ENCODE assay signal across 15 cellular contexts in genomic region chr14:39219075-39219499, GRCh38. TPM values are rescaled to one million over a fixed set of nuclear protein-coding genes. Genes with fewer than 3 reads are reported as not detected.
DNase-seq lines count a peak whose midpoint lies in the region; ATAC-seq and TF ChIP-seq lines count a peak whose summit lies in the region.
"Had no signal": no experiment of that assay in that cellular context is flagged by ENCODE, and none has a peak within 500 bp of the region (broad histone marks: within the 10 kb centered on the region; RNA-seq: fewer than 3 reads in every experiment).

No MANE protein-coding gene starts in this region.

- no peaks in the 10 kb centered on the region for H3K27me3 Mint-ChIP-seq in stimulated activated naive CD8-positive, alpha-beta T cell treated with anti-CD3 and anti-CD28 coated beads, Interleukin-15, amount 100 ng/mL, for 72 hours
- no peaks in the 10 kb centered on the region for H3K27me3 Mint-ChIP-seq in type B pancreatic cell
- H3K27me3 Mint-ChIP-seq: stimulated activated naive CD8-positive, alpha-beta T cell treated with anti-CD3 and anti-CD28 coated beads, Interleukin-15, Interleukin-2, amounts not matched to agents 100 ng/mL and 50 ng/mL, for 24 hours had no signal

- no peaks in the 10 kb centered on the region for H3K36me3 Mint-ChIP-seq in type B pancreatic cell

- H3K9me3 Mint-ChIP-seq in stimulated activated naive CD8-positive, alpha-beta T cell treated with anti-CD3 and anti-CD28 coated beads, Interleukin-15, amount 100 ng/mL, for 72 hours = no peaks in the 10 kb centered on the region
- peaks cover 5% of the 10 kb centered on the region for H3K9me3 Mint-ChIP-seq in type B pancreatic cell

- H3K4me3 ChIP-seq in choroid plexus epithelial cell (ENCODE audit: low read depth, low read length) = no peak overlapping the region
- H3K4me3 ChIP-seq: psoas muscle had no signal

- DNase-seq in M059J (ENCODE audit: low read depth) (peak; percentile 94), choroid plexus epithelial cell (ENCODE audit: low read depth) (peak; percentile 85), myocyte (ENCODE audit: low read depth) (peak; percentile 5), type B pancreatic cell (ENCODE audit: extremely low spot score, unreplicated experiment) (no peak)
- DNase-seq in stimulated activated naive CD8-positive, alpha-beta T cell treated with anti-CD3 and anti-CD28 coated beads, Interleukin-15, amount 100 ng/mL, for 72 hours = no peak
- DNase-seq in activated CD8-positive, alpha-beta memory T cell treated with anti-CD3 and anti-CD28 coated beads, Interleukin-2, amount 50 U/mL, for 4 hours = no peak
- DNase-seq: activated T-cell treated with anti-CD3 and anti-CD28 coated beads, Interleukin-2, amount 50 U/mL, for 72 hours; aorta; NCI-H446; psoas muscle; SHP77 treated with DMSO at 0.1 percent for 48 hours; stimulated activated CD4-positive, alpha-beta T cell treated with anti-CD3 and anti-CD28 coated beads, Interleukin-4, amount 100 ng/mL, for 24 hours had no signal

- H3K27ac Mint-ChIP-seq in stimulated activated naive CD8-positive, alpha-beta T cell treated with anti-CD3 and anti-CD28 coated beads, Interleukin-15, amount 100 ng/mL, for 72 hours = no peak overlapping the region
- no peak overlapping the region for H3K27ac Mint-ChIP-seq in type B pancreatic cell
- H3K27ac Mint-ChIP-seq: activated T-cell treated with anti-CD3 and anti-CD28 coated beads, Interleukin-2, amount 50 U/mL, for 72 hours; stimulated activated naive CD8-positive, alpha-beta T cell treated with anti-CD3 and anti-CD28 coated beads, Interleukin-15, Interleukin-2, amounts not matched to agents 100 ng/mL and 50 ng/mL, for 24 hours had no signal

- ATAC-seq in GM18502 (IDR thresholded peaks at IDR 0.05; ENCODE audit: poor library complexity, unreplicated experiment) (peak; percentile 79), GM21576 (IDR thresholded peaks at IDR 0.05; ENCODE audit: unreplicated experiment) (no peak)
- no peak for ATAC-seq in stimulated activated naive CD8-positive, alpha-beta T cell treated with anti-CD3 and anti-CD28 coated beads, Interleukin-15, amount 100 ng/mL, for 72 hours
- ATAC-seq: psoas muscle had no signal

- TF ChIP-seq CTCF in choroid plexus epithelial cell (conservative IDR thresholded peaks at IDR 0.05; ENCODE audit: low read depth, low read length) (no peak), type B pancreatic cell (conservative IDR thresholded peaks at IDR 0.05) (no peak)

- H3K4me3 Mint-ChIP-seq in stimulated activated naive CD8-positive, alpha-beta T cell treated with anti-CD3 and anti-CD28 coated beads, Interleukin-15, amount 100 ng/mL, for 72 hours = no peak overlapping the region
- H3K4me3 Mint-ChIP-seq in type B pancreatic cell = no peak overlapping the region
- H3K4me3 Mint-ChIP-seq: activated T-cell treated with anti-CD3 and anti-CD28 coated beads, Interleukin-2, amount 50 U/mL, for 72 hours; stimulated activated naive CD8-positive, alpha-beta T cell treated with anti-CD3 and anti-CD28 coated beads, Interleukin-15, Interleukin-2, amounts not matched to agents 100 ng/mL and 50 ng/mL, for 24 hours had no signal

- peaks cover 7% of the 10 kb centered on the region for H3K4me1 Mint-ChIP-seq in stimulated activated naive CD8-positive, alpha-beta T cell treated with anti-CD3 and anti-CD28 coated beads, Interleukin-15, amount 100 ng/mL, for 72 hours
- H3K4me1 Mint-ChIP-seq in type B pancreatic cell (ENCODE audit: unreplicated experiment) = peaks cover 5% of the 10 kb centered on the region

RNA-seq across cellular contexts. Expression of gene MIA2, which starts 14.6 kb away (rescaled TPM):
- total RNA-seq in M059J (2014; rRNA removed; shearing (Covaris generic)) = 18.0 and 20.1 TPM in 2 replicates
- total RNA-seq in myocyte (12.5 and 24.4 TPM in 2 replicates), type B pancreatic cell (ENCODE audit: low replicate concordance) (23.5 and 37.6 TPM in 2 replicates)
- polyA plus RNA-seq in myocyte (2012) = 7.9 TPM

RNA-seq across cellular contexts. Expression of gene PNN, which starts 44.0 kb away (rescaled TPM):
- total RNA-seq in M059J (2014; rRNA removed; shearing (Covaris generic)) = 20.2 and 23.6 TPM in 2 replicates
- total RNA-seq in myocyte = 24.0 and 30.3 TPM in 2 replicates
- polyA plus RNA-seq in myocyte (2012) = 32.0 TPM
- total RNA-seq in type B pancreatic cell (ENCODE audit: low replicate concordance) = 74.3 and 95.7 TPM in 2 replicates

RNA-seq across cellular contexts. Expression of gene TRAPPC6B, which starts 49.0 kb away (rescaled TPM):
- total RNA-seq in M059J (2014; rRNA removed; shearing (Covaris generic)) = 28.7 and 34.5 TPM in 2 replicates
- 20.3 and 26.2 TPM in 2 replicates for total RNA-seq in myocyte
- polyA plus RNA-seq in myocyte (2012) = 13.0 TPM
- 19.0 and 19.5 TPM in 2 replicates for total RNA-seq in type B pancreatic cell (ENCODE audit: low replicate concordance)

Comparison
In these comparisons a context has a peak if more than half of its experiments do, and no peak if none do; other contexts are left out.
1. DNase-seq: peak in M059J (single experiment), choroid plexus epithelial cell (single experiment) and myocyte (single experiment); none in stimulated activated naive CD8-positive, alpha-beta T cell treated with anti-CD3 and anti-CD28 coated beads, Interleukin-15, amount 100 ng/mL, for 72 hours (0 of 2), type B pancreatic cell (single experiment) and activated CD8-positive, alpha-beta memory T cell treated with anti-CD3 and anti-CD28 coated beads, Interleukin-2, amount 50 U/mL, for 4 hours (single experiment).